In genomic region chr13:28286263-28286662, GRCh38 we compare ENCODE assay signal across 15 cellular contexts.
DNase-seq lines count a peak whose midpoint lies in the region; ATAC-seq lines count a peak whose summit lies in the region.
"Had no signal": no experiment of that assay in that cellular context is flagged by ENCODE, and none has a peak within 500 bp of the region (broad histone marks: within the 10 kb centered on the region; RNA-seq: fewer than 3 reads in every experiment).

No MANE protein-coding gene starts in this region.

- H3K9me3 Mint-ChIP-seq in naive thymus-derived CD8-positive, alpha-beta T cell, result no peaks in the 10 kb centered on the region

- peak overlapping the region in 6 of 10 donors; percentile 31 to 71 (median 45) for H3K27ac Mint-ChIP-seq in naive thymus-derived CD8-positive, alpha-beta T cell

- ATAC-seq in GM18868 (IDR thresholded peaks at IDR 0.05; ENCODE audit: unreplicated experiment) (peak; percentile 66), GM21526 (IDR thresholded peaks at IDR 0.05; ENCODE audit: low FRiP score, unreplicated experiment) (peak; percentile 55), HG02981 (IDR thresholded peaks at IDR 0.05; ENCODE audit: unreplicated experiment) (peak; percentile 52), HG03139 (IDR thresholded peaks at IDR 0.05; ENCODE audit: unreplicated experiment) (no peak)
- ATAC-seq in naive thymus-derived CD8-positive, alpha-beta T cell, result no peak
- ATAC-seq: left lung had no signal

- H3K4me3 Mint-ChIP-seq in naive thymus-derived CD8-positive, alpha-beta T cell, result no peak overlapping the region

- no peaks in the 10 kb centered on the region for H3K27me3 Mint-ChIP-seq in naive thymus-derived CD8-positive, alpha-beta T cell

- peaks cover 0 to 2% (median 0%) of the 10 kb centered on the region in 4 donors for H3K4me1 Mint-ChIP-seq in naive thymus-derived CD8-positive, alpha-beta T cell

- no peak for DNase-seq in naive thymus-derived CD8-positive, alpha-beta T cell
- no peak for DNase-seq in iPS-NIHi11 (ENCODE audit: low spot score)
- DNase-seq in hippocampal formation (lab: John Stamatoyannopoulos, UW), result no peak
- DNase-seq: activated gamma-delta T cell, AML-193, amniotic stem cell, left lung, NCI-H1417 treated with DMSO at 0.1 percent for 48 hours, NCI-H748 treated with DMSO at 0.1 percent for 48 hours, PC-9, retina had no signal

- POLR2A ChIA-PET in naive thymus-derived CD8-positive, alpha-beta T cell (lab: Charles Lee), result no interaction called here

- peaks cover 20 to 89% (median 30%) of the 10 kb centered on the region in 3 donors for H3K36me3 Mint-ChIP-seq in naive thymus-derived CD8-positive, alpha-beta T cell

Comparison
In these comparisons a context has a peak if more than half of its experiments do, and no peak if none do; other contexts are left out.
1. ATAC-seq: peak in GM18868 (single experiment), GM21526 (single experiment) and HG02981 (single experiment); none in naive thymus-derived CD8-positive, alpha-beta T cell (0 of 2) and HG03139 (single experiment).